ENCODE assay signal across 1 cellular context in the genomic region with DNA sequence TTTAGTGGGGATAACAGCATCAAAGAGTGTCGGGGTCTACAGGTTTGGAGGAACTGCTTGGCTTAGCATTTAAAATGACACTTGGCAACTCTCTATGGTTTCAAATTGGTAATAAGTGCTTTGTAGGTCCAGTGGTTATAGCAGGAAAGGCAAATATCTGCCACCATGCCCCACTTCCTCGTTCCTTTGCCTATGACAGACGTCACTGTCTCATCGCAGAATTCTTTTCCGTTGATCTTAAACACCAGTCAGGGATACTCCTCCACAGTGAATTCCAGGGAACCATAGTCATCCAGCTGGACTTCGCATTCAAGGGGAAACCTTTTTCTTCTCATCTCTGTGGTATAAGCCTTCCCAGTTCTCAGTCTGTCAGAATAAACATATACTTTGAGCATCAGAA.
A peak's percentile ranks its signal among the peaks of the same experiment; 100 is the strongest.
TF ChIP-seq lines count a peak whose summit lies in the region.

No MANE protein-coding gene starts in this region.

TF ChIP-seq in SK-N-SH, 30 proteins besides CTCF, POLR2A, EP300 and RAD21 (continued from another document):
- TF ChIP-seq, protein P1, sequence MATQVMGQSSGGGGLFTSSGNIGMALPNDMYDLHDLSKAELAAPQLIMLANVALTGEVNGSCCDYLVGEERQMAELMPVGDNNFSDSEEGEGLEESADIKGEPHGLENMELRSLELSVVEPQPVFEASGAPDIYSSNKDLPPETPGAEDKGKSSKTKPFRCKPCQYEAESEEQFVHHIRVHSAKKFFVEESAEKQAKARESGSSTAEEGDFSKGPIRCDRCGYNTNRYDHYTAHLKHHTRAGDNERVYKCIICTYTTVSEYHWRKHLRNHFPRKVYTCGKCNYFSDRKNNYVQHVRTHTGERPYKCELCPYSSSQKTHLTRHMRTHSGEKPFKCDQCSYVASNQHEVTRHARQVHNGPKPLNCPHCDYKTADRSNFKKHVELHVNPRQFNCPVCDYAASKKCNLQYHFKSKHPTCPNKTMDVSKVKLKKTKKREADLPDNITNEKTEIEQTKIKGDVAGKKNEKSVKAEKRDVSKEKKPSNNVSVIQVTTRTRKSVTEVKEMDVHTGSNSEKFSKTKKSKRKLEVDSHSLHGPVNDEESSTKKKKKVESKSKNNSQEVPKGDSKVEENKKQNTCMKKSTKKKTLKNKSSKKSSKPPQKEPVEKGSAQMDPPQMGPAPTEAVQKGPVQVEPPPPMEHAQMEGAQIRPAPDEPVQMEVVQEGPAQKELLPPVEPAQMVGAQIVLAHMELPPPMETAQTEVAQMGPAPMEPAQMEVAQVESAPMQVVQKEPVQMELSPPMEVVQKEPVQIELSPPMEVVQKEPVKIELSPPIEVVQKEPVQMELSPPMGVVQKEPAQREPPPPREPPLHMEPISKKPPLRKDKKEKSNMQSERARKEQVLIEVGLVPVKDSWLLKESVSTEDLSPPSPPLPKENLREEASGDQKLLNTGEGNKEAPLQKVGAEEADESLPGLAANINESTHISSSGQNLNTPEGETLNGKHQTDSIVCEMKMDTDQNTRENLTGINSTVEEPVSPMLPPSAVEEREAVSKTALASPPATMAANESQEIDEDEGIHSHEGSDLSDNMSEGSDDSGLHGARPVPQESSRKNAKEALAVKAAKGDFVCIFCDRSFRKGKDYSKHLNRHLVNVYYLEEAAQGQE (IDR thresholded peaks at IDR 0.05; ENCODE audit: low read depth, low read length), result no peak
- TF ChIP-seq MEF2A (IDR thresholded peaks at IDR 0.05; ENCODE audit: borderline replicate concordance, low read depth) (peak; percentile 18; the same call in 1 of the 2 replicates), NRF1 (IDR thresholded peaks at IDR 0.05; ENCODE audit: low read depth, low read length) (no peak), TCF12 (IDR thresholded peaks at IDR 0.05) (peak; percentile 94), RXRA (IDR thresholded peaks at IDR 0.05; ENCODE audit: borderline replicate concordance, low read depth) (0 out of 2 replicates have a peak, but pooled peaks have one; percentile 21), NFIC (IDR thresholded peaks at IDR 0.05; ENCODE audit: borderline replicate concordance) (peak; percentile 42; the same call in 1 of the 2 replicates), SMC3 (IDR thresholded peaks at IDR 0.05; ENCODE audit: low read depth, low read length) (no peak), JUND (IDR thresholded peaks at IDR 0.05) (peak; percentile 84), TAF1 (IDR thresholded peaks at IDR 0.05; ENCODE audit: borderline replicate concordance, low read depth, low read length) (0 out of 2 replicates have a peak, but pooled peaks have one; percentile 9)
